Comparison of ENCODE assay signal across 11 cellular contexts in genomic region chr2:176817061-176817565, GRCh38.
A peak's percentile ranks its signal among the peaks of the same experiment; 100 is the strongest.
DNase-seq lines count a peak whose midpoint lies in the region; ATAC-seq, FAIRE-seq and TF ChIP-seq lines count a peak whose summit lies in the region.
"Had no signal": no experiment of that assay in that cellular context is flagged by ENCODE, and none has a peak within 500 bp of the region (broad histone marks: within the 10 kb centered on the region; RNA-seq: fewer than 3 reads in every experiment).

No MANE protein-coding gene starts in this region.

- no peaks in the 10 kb centered on the region for H3K9me3 Mint-ChIP-seq in natural killer cell treated with Interleukin-12 subunit alpha and Interleukin-12 subunit beta and Interleukin-15 and Interleukin-18, amount 100 ng/mL, for 72 hours
- H3K9me3 Mint-ChIP-seq: stimulated activated naive B cell treated with anti-CD40 and anti-IgM and Interleukin-4, amounts not matched to agents 10 μg/mL and 1 μg/mL and 100 μg/mL, for 72 hours had no signal

- POLR2A ChIA-PET in HepG2 (lab: Yijun Ruan, JAX) = no interaction called here
- POLR2A ChIA-PET in H1 (lab: Charles Lee; ENCODE audit: partially characterized antibody) = no interaction called here

- H3K79me2 ChIP-seq in HepG2 (ENCODE audit: insufficient read depth, low read length) (no peaks in the 10 kb centered on the region), H1 (ENCODE audit: control insufficient read depth in 1 of 2, insufficient read depth in 2 of 2, low read length in 2 of 2) (no peaks in the 10 kb centered on the region)

- H2AFZ ChIP-seq in HepG2 (ENCODE audit: low read length) (no peak overlapping the region), H1 (ENCODE audit: low read length) (peak overlapping the region; percentile 97)

- H3K4me3 ChIP-seq in HepG2 (replicated peaks in 1 of 3; ENCODE audit: insufficient read depth in 1 of 3, low read depth in 2 of 3, low read length in 3 of 3) (no peak overlapping the region), right lobe of liver (no peak overlapping the region), H1 (ENCODE audit: extremely low read depth in 1 of 4, insufficient read depth in 2 of 4, low read depth in 3 of 4, low read length in 4 of 4) (no peak overlapping the region; a peak in 1 of 8 replicates), esophagus muscularis mucosa (no peak overlapping the region)

- H3K27ac Mint-ChIP-seq in natural killer cell treated with Interleukin-12 subunit alpha and Interleukin-12 subunit beta and Interleukin-15 and Interleukin-18, amount 100 ng/mL, for 72 hours = no peak overlapping the region
- H3K27ac Mint-ChIP-seq: stimulated activated naive B cell treated with anti-CD40 and anti-IgM and Interleukin-4, amounts not matched to agents 10 μg/mL and 1 μg/mL and 100 μg/mL, for 72 hours had no signal

- in situ Hi-C loops in HepG2 (cut with HindIII; ENCODE audit: extremely low pct_ligation_motif_present, low pct_unique_long_range_greater_than_20kb) = loop anchor here (5.0 kb wide), 1 partner anchor 690 kb away; the partner anchor contains the start of gene HOXD8

- H3K14ac ChIP-seq in H1 (ENCODE audit: insufficient read length) = no peak overlapping the region

- no peak overlapping the region for H2BK15ac ChIP-seq in H1 (ENCODE audit: low read length)

- DNase-seq in HepG2 (ENCODE audit: low spot score) = no peak
- no peak for DNase-seq in right lobe of liver
- DNase-seq in NCI-H526 (lab: John Stamatoyannopoulos, UW) = peak; percentile 82 to 87
- peak in 1 of 2 experiments; percentile 49 for DNase-seq in H1 (ENCODE audit: low read depth in 1 of 2, low spot score in 2 of 2)
- peak; percentile 37 for DNase-seq in urothelium cell line (ENCODE audit: low spot score)
- DNase-seq in natural killer cell treated with Interleukin-12 subunit alpha and Interleukin-12 subunit beta and Interleukin-15 and Interleukin-18, amount 100 ng/mL, for 72 hours (ENCODE audit: low spot score) = no peak
- no peak for DNase-seq in esophagus muscularis mucosa (ENCODE audit: extremely low spot score)
- DNase-seq: stimulated activated naive B cell treated with anti-CD40 and anti-IgM and Interleukin-4, amounts not matched to agents 10 μg/mL and 1 μg/mL and 100 μg/mL, for 72 hours had no signal

- H2AK5ac ChIP-seq in H1 (ENCODE audit: low read depth, low read length) = no peak overlapping the region

- no peaks in the 10 kb centered on the region for H3K4me1 ChIP-seq in HepG2 (ENCODE audit: insufficient read depth, low read length)
- H3K4me1 ChIP-seq in right lobe of liver = no peaks in the 10 kb centered on the region
- H3K4me1 ChIP-seq in H1 (replicated peaks in 1 of 4; ENCODE audit: control insufficient read depth in 3 of 4, insufficient read depth in 4 of 4, low read length in 3 of 4) = peaks cover 5 to 22% (median 16%) of the 10 kb centered on the region in 4 experiments; a peak in 5 of 7 replicates
- peaks cover 0 to 5% (median 0%) of the 10 kb centered on the region in 4 donors for H3K4me1 ChIP-seq in esophagus muscularis mucosa

- H3K36me3 ChIP-seq in HepG2 (replicated peaks in 1 of 2; ENCODE audit: control insufficient read depth in 1 of 2, insufficient read depth in 2 of 2, low read length in 2 of 2) (no peaks in the 10 kb centered on the region), right lobe of liver (no peaks in the 10 kb centered on the region), H1 (ENCODE audit: control insufficient read depth in 2 of 4, insufficient read depth in 4 of 4, low read length in 3 of 4) (no peaks in the 10 kb centered on the region), esophagus muscularis mucosa (no peaks in the 10 kb centered on the region)
- H3K36me3 ChIP-seq: neutrophil had no signal

- no peak overlapping the region for H2BK5ac ChIP-seq in H1 (ENCODE audit: low read depth, low read length)

- no peak overlapping the region for H3K4me3 Mint-ChIP-seq in natural killer cell treated with Interleukin-12 subunit alpha and Interleukin-12 subunit beta and Interleukin-15 and Interleukin-18, amount 100 ng/mL, for 72 hours
- H3K4me3 Mint-ChIP-seq: stimulated activated naive B cell treated with anti-CD40 and anti-IgM and Interleukin-4, amounts not matched to agents 10 μg/mL and 1 μg/mL and 100 μg/mL, for 72 hours had no signal

- H2BK120ac ChIP-seq in H1 (replicated peaks; ENCODE audit: low read depth, low read length) = no peak overlapping the region

- H3K4me2 ChIP-seq in HepG2 (ENCODE audit: low read depth, low read length) (no peak overlapping the region), H1 (ENCODE audit: insufficient read depth in 1 of 2, low read depth in 2 of 2, low read length in 2 of 2) (peak overlapping the region in 1 of 2 experiments; percentile 22; a peak in 2 of 4 replicates)

- H3K27me3 Mint-ChIP-seq in natural killer cell treated with Interleukin-12 subunit alpha and Interleukin-12 subunit beta and Interleukin-15 and Interleukin-18, amount 100 ng/mL, for 72 hours = no peaks in the 10 kb centered on the region

- H3K23ac ChIP-seq in H1 (ENCODE audit: insufficient read length) = no peak overlapping the region

- H3K9me3 ChIP-seq in HepG2 (ENCODE audit: low read length) (no peaks in the 10 kb centered on the region), right lobe of liver (no peaks in the 10 kb centered on the region), H1 (ENCODE audit: insufficient read depth in 2 of 2, low read depth in 1 of 2, low read length in 1 of 2) (no peaks in the 10 kb centered on the region), esophagus muscularis mucosa (no peaks in the 10 kb centered on the region)
- H3K9me3 ChIP-seq: neutrophil had no signal

- no peaks in the 10 kb centered on the region for H3K36me3 Mint-ChIP-seq in natural killer cell treated with Interleukin-12 subunit alpha and Interleukin-12 subunit beta and Interleukin-15 and Interleukin-18, amount 100 ng/mL, for 72 hours
- H3K36me3 Mint-ChIP-seq: stimulated activated naive B cell treated with anti-CD40 and anti-IgM and Interleukin-4, amounts not matched to agents 10 μg/mL and 1 μg/mL and 100 μg/mL, for 72 hours had no signal

- TF ChIP-seq RAD21 in HepG2 (CRISPR knock-in tag; IDR thresholded peaks at IDR 0.05) (no peak), H1 (IDR thresholded peaks at IDR 0.05 in 1 of 2, conservative IDR thresholded peaks at IDR 0.05 in 1 of 2; ENCODE audit: low read depth in 2 of 2, low read length in 2 of 2) (peak; percentile 51 to 57; a peak in 3 of 4 replicates)

- H3K27me3 ChIP-seq in HepG2 (ENCODE audit: control insufficient read depth in 1 of 2, insufficient read depth in 2 of 2, low read length in 2 of 2) (peaks cover 0 to 28% of the 10 kb centered on the region in 2 experiments; a peak in 2 of 5 replicates), right lobe of liver (no peaks in the 10 kb centered on the region), H1 (replicated peaks in 1 of 4; ENCODE audit: control insufficient read depth in 3 of 4, extremely low read depth in 1 of 4, insufficient read depth in 3 of 4, low read length in 3 of 4) (no peaks in the 10 kb centered on the region; a peak in 1 of 7 replicates), esophagus muscularis mucosa (peaks cover 0 to 5% (median 0%) of the 10 kb centered on the region in 4 donors)
- H3K27me3 ChIP-seq: neutrophil had no signal

- FAIRE-seq in HepG2 (lab: Jason Lieb, UNC) (no peak), H1 (lab: Jason Lieb, UNC) (peak; percentile 45), urothelium cell line (lab: Jason Lieb, UNC) (no peak)
- FAIRE-seq: endothelial cell of umbilical vein had no signal

- peaks cover 8 to 16% of the 10 kb centered on the region in 2 donors for H3K4me1 Mint-ChIP-seq in natural killer cell treated with Interleukin-12 subunit alpha and Interleukin-12 subunit beta and Interleukin-15 and Interleukin-18, amount 100 ng/mL, for 72 hours (ENCODE audit: low read depth in 2 of 2)

- H3K9ac ChIP-seq in HepG2 (ENCODE audit: insufficient read depth, low read depth, low read length) = no peak overlapping the region
- H3K9ac ChIP-seq in H1 (replicated peaks in 1 of 4; ENCODE audit: extremely low read depth in 1 of 4, low read depth in 3 of 4, low read length in 3 of 4) = no peak overlapping the region

- H4K20me1 ChIP-seq in HepG2 (ENCODE audit: insufficient read depth, low read length) = no peaks in the 10 kb centered on the region
- H4K20me1 ChIP-seq in H1 (replicated peaks in 1 of 2; ENCODE audit: control insufficient read depth in 1 of 2, insufficient read depth in 2 of 2, low read length in 2 of 2) = no peaks in the 10 kb centered on the region

- no peaks in the 10 kb centered on the region for H3K79me1 ChIP-seq in H1 (ENCODE audit: low read depth, low read length)

- H2BK20ac ChIP-seq in H1 (ENCODE audit: low read length) = no peak overlapping the region

- CTCF ChIA-PET in HepG2 (lab: Yijun Ruan, JAX; ENCODE audit: low intra/inter-chr PET ratio, low total read pairs) (no interaction called here), H1 (lab: Charles Lee; ENCODE audit: partially characterized antibody) (interaction anchor here (0.5 to 4.6 kb wide), 20 partner anchors 9 to 1078 kb away, joined by 3 to 29 read pairs (median 3); no protein-coding TSS in a partner anchor)

- H3K23me2 ChIP-seq in H1 (ENCODE audit: low read depth, low read length) = no peaks in the 10 kb centered on the region; the same call in 1 of the 2 replicates

- H4K8ac ChIP-seq in H1 (ENCODE audit: extremely low read depth, insufficient read depth, low read length) = no peak overlapping the region

- no peak overlapping the region for H4K91ac ChIP-seq in H1 (replicated peaks; ENCODE audit: insufficient read length, low read length)

- TF ChIP-seq POLR2A in HepG2 (IDR thresholded peaks at IDR 0.05; ENCODE audit: insufficient read depth in 1 of 2, low read depth in 2 of 2, low read length in 2 of 2) (no peak), right lobe of liver (IDR thresholded peaks at IDR 0.05) (no peak), H1 (IDR thresholded peaks at IDR 0.05; ENCODE audit: control extremely low read depth in 1 of 2, low read depth in 2 of 2, low read length in 2 of 2) (no peak), esophagus muscularis mucosa (IDR thresholded peaks at IDR 0.05; ENCODE audit: low read depth) (no peak)

- no peak overlapping the region; the same call in 1 of the 2 replicates for H3K18ac ChIP-seq in H1 (ENCODE audit: extremely low read depth, low read length)

- 0 out of 2 replicates have a peak overlapping the region, but pooled peaks have one; percentile 1 for H2BK12ac ChIP-seq in H1 (ENCODE audit: low read depth, low read length)

- no peak for TF ChIP-seq EP300 in HepG2 (IDR thresholded peaks at IDR 0.05; ENCODE audit: low read depth in 2 of 2, low read length in 2 of 2)
- no peak for TF ChIP-seq EP300 in HepG2 (CRISPR knock-in tag; IDR thresholded peaks at IDR 0.05; ENCODE audit: borderline replicate concordance)
- TF ChIP-seq EP300 in H1 (IDR thresholded peaks at IDR 0.05; ENCODE audit: borderline replicate concordance in 1 of 2, low read depth in 2 of 2, low read length in 2 of 2) = no peak
- no peak for TF ChIP-seq EP300 in esophagus muscularis mucosa (IDR thresholded peaks at IDR 0.05)

- peak; percentile 47 for ATAC-seq in HepG2
- ATAC-seq in right lobe of liver = no peak
- no peak for ATAC-seq in natural killer cell treated with Interleukin-12 subunit alpha and Interleukin-12 subunit beta and Interleukin-15 and Interleukin-18, amount 100 ng/mL, for 72 hours
- no peak for ATAC-seq in HG03457 (IDR thresholded peaks at IDR 0.05; ENCODE audit: unreplicated experiment)
- ATAC-seq: stimulated activated naive B cell treated with anti-CD40 and anti-IgM and Interleukin-4, amounts not matched to agents 10 μg/mL and 1 μg/mL and 100 μg/mL, for 72 hours had no signal

- BruUV-seq in HepG2 (replicated peaks; lab: Mats Ljungman, UMichigan) = no TSS peak

- TF ChIP-seq CTCF in HepG2 (CRISPR knock-in tag; IDR thresholded peaks at IDR 0.05) (no peak), right lobe of liver (IDR thresholded peaks at IDR 0.05) (no peak), H1 (IDR thresholded peaks at IDR 0.05; ENCODE audit: control extremely low read depth in 1 of 3, insufficient read depth in 1 of 3, low read depth in 1 of 3, low read length in 3 of 3) (peak; percentile 39 to 56 (median 46)), esophagus muscularis mucosa (IDR thresholded peaks at IDR 0.05) (no peak)

- WGBS in HepG2 (ENCODE audit: low lambda C conversion rate) = 13% methylated on average over 7 of the region's 7 CpGs
- 76% methylated on average over 5 of the region's 7 CpGs for WGBS in right lobe of liver (ENCODE audit: insufficient coverage, low coverage, low lambda C conversion rate, missing lambda C conversion rate)
- WGBS in H1 (ENCODE audit: extremely low coverage in 1 of 2, insufficient coverage in 1 of 2, insufficient read length in 1 of 2, insufficient replicate concordance in 2 of 2, low coverage in 1 of 2, low lambda C conversion rate in 2 of 2, missing lambda C conversion rate in 1 of 2), 2 experiments = 37% methylated on average over 7 of the region's 7 CpGs; no CpG with 5 or more reads in 1 of the 2 experiments
- 78% methylated on average over 7 of the region's 7 CpGs for WGBS in esophagus muscularis mucosa

- intact Hi-C loops in HepG2 (cut with micrococcal nuclease; ENCODE audit: unreplicated experiment) (loop anchor here (10.0 kb wide), 1 partner anchor 162 kb away; no protein-coding TSS in a partner anchor), right lobe of liver (cut with DNase I) (loop anchor here (10.0 kb wide), 2 partner anchors 142 to 692 kb away; partner anchors contain the start of genes HOXD8 (in 1 of the 2) and HOXD9 (in 1 of the 2)), esophagus muscularis mucosa (cut with DNase I) (loop anchor here (5.0 kb wide), 1 partner anchor 690 kb away; the partner anchor contains the start of gene HOXD8)

- H3K4ac ChIP-seq in H1 (replicated peaks; ENCODE audit: insufficient read length, low read depth, low read length) = no peak overlapping the region

- no peak overlapping the region for H4K5ac ChIP-seq in H1 (ENCODE audit: insufficient read length, low read depth, low read length)

- no peak overlapping the region for H3K27ac ChIP-seq in HepG2 (ENCODE audit: extremely low read length, insufficient read depth, low read length)
- no peak overlapping the region for H3K27ac ChIP-seq in right lobe of liver
- H3K27ac ChIP-seq in H1 (ENCODE audit: low read depth, low read length) = no peak overlapping the region
- H3K27ac ChIP-seq in esophagus muscularis mucosa (replicated peaks in 1 of 4) = no peak overlapping the region
- H3K27ac ChIP-seq: neutrophil had no signal

- H3K56ac ChIP-seq in H1 (replicated peaks; ENCODE audit: insufficient read length, low read depth, low read length) = no peak overlapping the region

Comparison
In these comparisons a context has a peak if more than half of its experiments do, and no peak if none do; other contexts are left out.
1. DNase-seq: peak in NCI-H526 (2 of 2) and urothelium cell line (single experiment); none in HepG2 (single experiment), right lobe of liver (0 of 3), natural killer cell treated with Interleukin-12 subunit alpha and Interleukin-12 subunit beta and Interleukin-15 and Interleukin-18, amount 100 ng/mL, for 72 hours (single experiment) and esophagus muscularis mucosa (single experiment).
2. CTCF ChIP-seq: peak in H1 (3 of 3); none in HepG2 (single experiment), right lobe of liver (0 of 4) and esophagus muscularis mucosa (0 of 3).
3. Of the 41 proteins assayed by ChIP-seq in both HepG2 and H1: peak only in HepG2: none; only in H1: CTCF and RAD21; in both: none; in neither: 39.